ENCODE assay signal across 8 cellular contexts in the genomic region with DNA sequence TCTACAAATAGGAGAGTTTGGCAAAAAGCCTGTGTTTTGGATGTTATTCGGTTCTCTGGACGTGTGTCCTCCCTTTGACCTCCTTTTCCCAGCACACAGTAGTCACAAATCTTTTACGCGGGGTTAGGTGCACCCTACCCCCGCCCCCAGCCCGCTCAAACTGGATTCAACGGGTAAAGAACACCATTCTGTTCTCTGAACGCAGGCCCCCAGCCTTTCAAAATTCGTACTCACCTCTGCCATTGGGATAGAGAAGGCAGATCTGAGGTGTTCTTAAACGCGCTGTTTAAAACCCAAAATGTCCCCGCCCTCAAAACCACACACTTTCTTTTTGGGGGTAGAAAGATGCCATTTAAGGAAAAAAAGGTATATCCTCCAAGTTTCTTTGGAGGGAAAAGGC. TPM values are rescaled to one million over a fixed set of nuclear protein-coding genes. Genes with fewer than 3 reads are reported as not detected.
DNase-seq lines count a peak whose midpoint lies in the region; ATAC-seq, FAIRE-seq and TF ChIP-seq lines count a peak whose summit lies in the region.

No MANE protein-coding gene starts in this region.

- H3K4me1 ChIP-seq in DOHH2 (ENCODE audit: control insufficient read depth, low read length) (peaks cover 61% of the 10 kb centered on the region), small intestine (ENCODE audit: control insufficient read depth in 2 of 2, insufficient read depth in 1 of 2, low read depth in 1 of 2, low read length in 1 of 2) (peaks cover 0 to 5% of the 10 kb centered on the region in 2 donors), gastroesophageal sphincter (peaks cover 0 to 32% (median 16%) of the 10 kb centered on the region in 3 donors)

- no peaks in the 10 kb centered on the region for H3K9me2 ChIP-seq in DOHH2 (replicated peaks; ENCODE audit: control insufficient read depth, low read length)

- H3K27ac ChIP-seq in DOHH2 (ENCODE audit: low read depth, low read length) (peak overlapping the region; percentile 58; the same call in 1 of the 2 replicates), small intestine (ENCODE audit: low read depth in 1 of 2, low read length in 1 of 2) (no peak overlapping the region), gastroesophageal sphincter (no peak overlapping the region)

- H3K4me3 Mint-ChIP-seq in osteocyte (ENCODE audit: unreplicated experiment), result peak overlapping the region; percentile 65

- TF ChIP-seq CTCF in DOHH2 (IDR thresholded peaks at IDR 0.05; ENCODE audit: low read depth, low read length, poor library complexity, severe bottlenecking) (no peak), osteocyte (IDR thresholded peaks at IDR 0.05) (no peak), gastroesophageal sphincter (IDR thresholded peaks at IDR 0.05) (no peak)

- peak overlapping the region; percentile 96 for H3K4me3 ChIP-seq in DOHH2 (ENCODE audit: low read length)
- peak overlapping the region in 1 of 2 donors; percentile 21 for H3K4me3 ChIP-seq in small intestine (ENCODE audit: low read depth in 1 of 2, low read length in 2 of 2)
- peak overlapping the region in 1 of 2 donors; percentile 65 for H3K4me3 ChIP-seq in gastroesophageal sphincter

- peaks cover 30% of the 10 kb centered on the region for H3F3A ChIP-seq in DOHH2 (ENCODE audit: control insufficient read depth, insufficient read depth)

- WGBS in small intestine, 3 donors, result 42 to 55% (median 47%) methylated on average over 12 of the region's 12 CpGs
- 53 to 58% methylated on average over 10 to 12 of the region's 12 CpGs for WGBS in gastroesophageal sphincter (ENCODE audit: low coverage in 1 of 2), 2 donors

- H3K4me1 Mint-ChIP-seq in osteocyte (ENCODE audit: unreplicated experiment), result peaks cover 28% of the 10 kb centered on the region

- H3K27me3 Mint-ChIP-seq in osteocyte (ENCODE audit: unreplicated experiment), result peaks cover 69% of the 10 kb centered on the region

- no peak for TF ChIP-seq EP300 in gastroesophageal sphincter (IDR thresholded peaks at IDR 0.05)

- H3K27me3 ChIP-seq in DOHH2 (ENCODE audit: control insufficient read depth, low read length) (peaks cover 25% of the 10 kb centered on the region), small intestine (ENCODE audit: control insufficient read depth in 2 of 2, insufficient read depth in 2 of 2, low read length in 2 of 2) (peaks cover 10 to 16% of the 10 kb centered on the region in 2 donors), gastroesophageal sphincter (peaks cover 98% of the 10 kb centered on the region)

- ATAC-seq in gastroesophageal sphincter, result no peak

- H3K9me3 ChIP-seq in DOHH2 (ENCODE audit: control insufficient read depth, insufficient read depth, low read length), result no peaks in the 10 kb centered on the region
- no peaks in the 10 kb centered on the region for H3K9me3 ChIP-seq in small intestine (ENCODE audit: control insufficient read depth, low read depth)
- no peaks in the 10 kb centered on the region for H3K9me3 ChIP-seq in gastroesophageal sphincter

- peaks cover 5% of the 10 kb centered on the region for H3K36me3 Mint-ChIP-seq in osteocyte (ENCODE audit: unreplicated experiment)

- FAIRE-seq in small intestine (lab: Jason Lieb, UNC) (no peak), frontal cortex (lab: Jason Lieb, UNC) (no peak)

- peak overlapping the region; percentile 77 for H3K4me2 ChIP-seq in DOHH2 (ENCODE audit: low read length)

- no peaks in the 10 kb centered on the region for H4K20me1 ChIP-seq in DOHH2 (ENCODE audit: control insufficient read depth, insufficient read depth, low read depth, low read length)

- H3K9me3 Mint-ChIP-seq in osteocyte (ENCODE audit: unreplicated experiment), result no peaks in the 10 kb centered on the region

- TF ChIP-seq POLR2A in gastroesophageal sphincter (IDR thresholded peaks at IDR 0.05), result no peak

- H3K27ac Mint-ChIP-seq in osteocyte (ENCODE audit: unreplicated experiment), result no peak overlapping the region

- DNase-seq in T-helper 1 cell (peak in 4 of 5 donors; percentile 22 to 66 (median 40)), osteocyte (ENCODE audit: extremely low spot score, unreplicated experiment) (no peak), small intestine (no peak), frontal cortex (ENCODE audit: low spot score in 2 of 2) (no peak), foreskin melanocyte (no peak)
- peak; percentile 61 for DNase-seq in central memory CD4-positive, alpha-beta T cell

- H3K79me2 ChIP-seq in DOHH2 (ENCODE audit: control insufficient read depth, low read length), result peaks cover 31% of the 10 kb centered on the region

- H3K36me3 ChIP-seq in DOHH2 (ENCODE audit: control insufficient read depth, low read length) (peaks cover 27% of the 10 kb centered on the region), small intestine (ENCODE audit: control insufficient read depth in 2 of 2, insufficient read depth in 2 of 2, low read length in 2 of 2) (no peaks in the 10 kb centered on the region), gastroesophageal sphincter (no peaks in the 10 kb centered on the region)

RNA-seq across cellular contexts. Expression of gene LEF1, which starts 2.7 kb away (rescaled TPM):
- total RNA-seq in osteocyte, result 1.7 and 3.1 TPM in 2 replicates
- 1 to 10 TPM in 2 of 3 donors, under 1 TPM in 1; 0.89 to 5.2 (median 2.7) TPM for polyA plus RNA-seq in small intestine
- 6.1 TPM for total RNA-seq in frontal cortex
- total RNA-seq in gastroesophageal sphincter, result 1 to 10 TPM in 3 of 4 donors, not detected in 1; 1.5 to 2.6 (median 2.4) TPM

Comparison
In these comparisons a context has a peak if more than half of its experiments do, and no peak if none do; other contexts are left out.
1. DNase-seq: peak in T-helper 1 cell (4 of 5) and central memory CD4-positive, alpha-beta T cell (single experiment); none in osteocyte (single experiment), small intestine (single experiment), frontal cortex (0 of 2) and foreskin melanocyte (single experiment).